37 cellular contexts compared by ENCODE assay signal in genomic region chr2:1427086-1427485, GRCh38. TPM values are rescaled to one million over a fixed set of nuclear protein-coding genes. Genes with fewer than 3 reads are reported as not detected.
"Had no signal": no experiment of that assay in that cellular context is flagged by ENCODE, and none has a peak within 500 bp of the region (broad histone marks: within the 10 kb centered on the region; RNA-seq: fewer than 3 reads in every experiment).

No MANE protein-coding gene starts in this region.

- H3K4me1 Mint-ChIP-seq: activated B cell treated with CpG ODN at 0.5 μM for 24 hours; activated CD4-positive, alpha-beta T cell treated with anti-CD3 and anti-CD28 coated beads, Interleukin-2, amount 10 ng/mL, durations not matched to agents 24 days and 14 days; activated naive CD8-positive, alpha-beta T cell treated with anti-CD3 and anti-CD28 coated beads for 36 hours; activated T-helper 17 cell treated with anti-CD3 and anti-CD28 coated beads, Interleukin-2, amount 50 U/mL, for 72 hours had no signal

- H3K27me3 ChIP-seq: adrenal gland, body of pancreas, brain microvascular endothelial cell, breast epithelium had no signal

- ATAC-seq: activated CD8-positive, alpha-beta T cell treated with anti-CD3 and anti-CD28 coated beads for 36 hours; activated naive CD4-positive, alpha-beta T cell treated with anti-CD3 and anti-CD28 coated beads, Interleukin-2, amount 50 U/mL, for 72 hours; activated T-cell treated with anti-CD3 and anti-CD28 coated beads, Interleukin-2, amount 50 U/mL, for 4 hours; activated T-cell treated with anti-CD3 and anti-CD28 coated beads, Interleukin-2, amount 50 U/mL, for 72 hours; activated T-helper 17 cell treated with anti-CD3 and anti-CD28 coated beads, Interleukin-2, amount 50 U/mL, for 72 hours; body of pancreas had no signal

- H3K36me3 Mint-ChIP-seq: activated CD4-positive, alpha-beta memory T cell treated with anti-CD3 and anti-CD28 coated beads for 36 hours; activated naive CD4-positive, alpha-beta T cell treated with anti-CD3 and anti-CD28 coated beads, Interleukin-2, amount 50 U/mL, for 72 hours; activated naive CD8-positive, alpha-beta T cell treated with anti-CD3 and anti-CD28 coated beads for 36 hours had no signal

- DNase-seq: activated B cell treated with CpG ODN at 0.5 μM for 24 hours; activated CD4-positive, alpha-beta memory T cell treated with anti-CD3 and anti-CD28 coated beads for 36 hours; activated CD4-positive, alpha-beta T cell treated with anti-CD3 and anti-CD28 coated beads for 4 hours; activated CD4-positive, alpha-beta T cell treated with anti-CD3 and anti-CD28 coated beads, Interleukin-2, amount 10 ng/mL, durations not matched to agents 24 days and 14 days; activated CD4-positive, alpha-beta T cell treated with anti-CD3 and anti-CD28 coated beads, Interleukin-2, amount 50 U/mL, for 1 hour; activated CD4-positive, alpha-beta T cell treated with anti-CD3 and anti-CD28 coated beads, Interleukin-2, amount 50 U/mL, for 4 hours; activated CD4-positive, CD25-positive, alpha-beta regulatory T cell treated with anti-CD3 and anti-CD28 coated beads, Interleukin-2, amount 50 U/mL, for 72 hours; activated CD8-positive, alpha-beta memory T cell treated with anti-CD3 and anti-CD28 coated beads, Interleukin-2, amount 50 U/mL, for 4 hours; activated CD8-positive, alpha-beta T cell treated with anti-CD3 and anti-CD28 coated beads for 36 hours; activated effector memory CD4-positive, alpha-beta T cell treated with anti-CD3 and anti-CD28 coated beads, Interleukin-2, amount 50 U/mL, for 16 hours; activated gamma-delta T cell treated with Interleukin-2 at 50 U/mL for 16 hours; activated naive CD4-positive, alpha-beta T cell; activated naive CD4-positive, alpha-beta T cell treated with anti-CD3 and anti-CD28 coated beads for 36 hours; activated naive CD4-positive, alpha-beta T cell treated with anti-CD3 and anti-CD28 coated beads, Interleukin-2, amount 50 U/mL, for 16 hours; activated naive CD8-positive, alpha-beta T cell treated with anti-CD3 and anti-CD28 coated beads for 36 hours; activated T-cell treated with anti-CD3 and anti-CD28 coated beads for 4 hours; activated T-cell treated with anti-CD3 and anti-CD28 coated beads, Interleukin-2, amount 50 U/mL, for 1 hour; activated T-cell treated with anti-CD3 and anti-CD28 coated beads, Interleukin-2, amount 50 U/mL, for 4 hours; activated T-cell treated with anti-CD3 and anti-CD28 coated beads, Interleukin-2, amount 50 U/mL, for 72 hours; adrenal gland; amniotic stem cell; aorta; body of pancreas; brain microvascular endothelial cell; central memory CD4-positive, alpha-beta T cell; T-helper 1 cell; T-helper 2 cell; T-helper 9 cell had no signal

- H3K4me3 ChIP-seq: adrenal gland, body of pancreas, breast epithelium had no signal

- H3K27ac ChIP-seq: adrenal gland, body of pancreas, brain microvascular endothelial cell, breast epithelium, VCaP had no signal

- H3K36me3 ChIP-seq: adrenal gland, brain microvascular endothelial cell, breast epithelium had no signal

- H3K4me1 ChIP-seq: adrenal gland, body of pancreas, breast epithelium had no signal

- H3K4me3 Mint-ChIP-seq: activated B cell treated with CpG ODN at 0.5 μM for 24 hours; activated CD4-positive, alpha-beta memory T cell treated with anti-CD3 and anti-CD28 coated beads for 36 hours; activated CD4-positive, alpha-beta T cell treated with anti-CD3 and anti-CD28 coated beads, Interleukin-2, amount 10 ng/mL, durations not matched to agents 24 days and 14 days; activated CD8-positive, alpha-beta T cell treated with anti-CD3 and anti-CD28 coated beads for 36 hours; activated naive CD4-positive, alpha-beta T cell treated with anti-CD3 and anti-CD28 coated beads for 36 hours; activated naive CD8-positive, alpha-beta T cell treated with anti-CD3 and anti-CD28 coated beads for 36 hours; activated T-cell treated with anti-CD3 and anti-CD28 coated beads, Interleukin-2, amount 50 U/mL, for 4 hours; activated T-cell treated with anti-CD3 and anti-CD28 coated beads, Interleukin-2, amount 50 U/mL, for 72 hours; activated T-helper 1 cell treated with anti-CD3 and anti-CD28 coated beads, Interleukin-12 subunit alpha, Interleukin-12 subunit beta, Interleukin-2, Interleukin-4 antibody, amounts not matched to agents 30 ng/mL and 10 ng/mL and 1 ng/mL, durations not matched to agents 14 hours and 24 hours and 36 hours; activated T-helper 17 cell treated with anti-CD3 and anti-CD28 coated beads, Interleukin-2, amount 50 U/mL, for 72 hours; T-helper 1 cell treated with Interleukin-12 subunit alpha and Interleukin-12 subunit beta and Interleukin-4 antibody, amounts not matched to agents 30 μg/mL and 1 μg/mL, for 36 hours; T-helper 2 cell treated with Interferon-gamma antibody and Interleukin-4, amounts not matched to agents 5 μg/mL and 100 μg/mL, for 36 hours had no signal

- H3K27ac Mint-ChIP-seq: activated B cell treated with CpG ODN at 0.5 μM for 24 hours; activated CD4-positive, alpha-beta memory T cell treated with anti-CD3 and anti-CD28 coated beads for 36 hours; activated CD4-positive, alpha-beta T cell treated with anti-CD3 and anti-CD28 coated beads, Interleukin-2, amount 10 ng/mL, durations not matched to agents 24 days and 14 days; activated CD8-positive, alpha-beta T cell treated with anti-CD3 and anti-CD28 coated beads for 36 hours; activated naive CD4-positive, alpha-beta T cell treated with anti-CD3 and anti-CD28 coated beads for 36 hours; activated naive CD4-positive, alpha-beta T cell treated with anti-CD3 and anti-CD28 coated beads, Interleukin-2, amount 50 U/mL, for 72 hours; activated naive CD8-positive, alpha-beta T cell treated with anti-CD3 and anti-CD28 coated beads for 36 hours; activated T-cell treated with anti-CD3 and anti-CD28 coated beads, Interleukin-2, amount 50 U/mL, for 72 hours; activated T-helper 1 cell treated with anti-CD3 and anti-CD28 coated beads, Interleukin-12 subunit alpha, Interleukin-12 subunit beta, Interleukin-2, Interleukin-4 antibody, amounts not matched to agents 30 ng/mL and 10 ng/mL and 1 ng/mL, durations not matched to agents 14 hours and 24 hours and 36 hours; activated T-helper 17 cell treated with anti-CD3 and anti-CD28 coated beads, Interleukin-2, amount 50 U/mL, for 72 hours; T-helper 1 cell treated with Interleukin-12 subunit alpha and Interleukin-12 subunit beta and Interleukin-4 antibody, amounts not matched to agents 30 μg/mL and 1 μg/mL, for 36 hours; T-helper 2 cell treated with Interferon-gamma antibody and Interleukin-4, amounts not matched to agents 5 μg/mL and 100 μg/mL, for 36 hours had no signal

- H3K9me3 Mint-ChIP-seq: activated B cell treated with CpG ODN at 0.5 μM for 24 hours; activated CD4-positive, alpha-beta memory T cell treated with anti-CD3 and anti-CD28 coated beads for 36 hours; activated CD4-positive, alpha-beta T cell treated with anti-CD3 and anti-CD28 coated beads, Interleukin-2, amount 10 ng/mL, durations not matched to agents 24 days and 14 days; activated CD8-positive, alpha-beta T cell treated with anti-CD3 and anti-CD28 coated beads for 36 hours; activated naive CD4-positive, alpha-beta T cell treated with anti-CD3 and anti-CD28 coated beads for 36 hours; activated naive CD4-positive, alpha-beta T cell treated with anti-CD3 and anti-CD28 coated beads, Interleukin-2, amount 50 U/mL, for 72 hours; activated naive CD8-positive, alpha-beta T cell treated with anti-CD3 and anti-CD28 coated beads for 36 hours; activated T-cell treated with anti-CD3 and anti-CD28 coated beads, Interleukin-2, amount 50 U/mL, for 4 hours; activated T-cell treated with anti-CD3 and anti-CD28 coated beads, Interleukin-2, amount 50 U/mL, for 72 hours; activated T-helper 1 cell treated with anti-CD3 and anti-CD28 coated beads, Interleukin-12 subunit alpha, Interleukin-12 subunit beta, Interleukin-2, Interleukin-4 antibody, amounts not matched to agents 30 ng/mL and 10 ng/mL and 1 ng/mL, durations not matched to agents 14 hours and 24 hours and 36 hours; activated T-helper 17 cell treated with anti-CD3 and anti-CD28 coated beads, Interleukin-2, amount 50 U/mL, for 72 hours; T-helper 1 cell treated with Interleukin-12 subunit alpha and Interleukin-12 subunit beta and Interleukin-4 antibody, amounts not matched to agents 30 μg/mL and 1 μg/mL, for 36 hours; T-helper 2 cell treated with Interferon-gamma antibody and Interleukin-4, amounts not matched to agents 5 μg/mL and 100 μg/mL, for 36 hours had no signal

- H3K9me3 ChIP-seq: adrenal gland, body of pancreas, breast epithelium had no signal

RNA-seq across cellular contexts. Expression of gene TPO, which starts 13.8 kb away (rescaled TPM):
- total RNA-seq: activated B cell treated with CpG ODN at 0.5 μM for 24 hours; activated CD4-positive, alpha-beta memory T cell treated with anti-CD3 and anti-CD28 coated beads for 36 hours; activated CD4-positive, alpha-beta T cell treated with anti-CD3 and anti-CD28 coated beads, Interleukin-2, amount 10 ng/mL, durations not matched to agents 24 days and 14 days; activated CD8-positive, alpha-beta memory T cell treated with anti-CD3 and anti-CD28 coated beads for 36 hours; activated CD8-positive, alpha-beta T cell treated with anti-CD3 and anti-CD28 coated beads for 36 hours; activated naive CD4-positive, alpha-beta T cell treated with anti-CD3 and anti-CD28 coated beads for 36 hours; activated naive CD4-positive, alpha-beta T cell treated with anti-CD3 and anti-CD28 coated beads, Interleukin-2, amount 50 U/mL, for 72 hours; activated naive CD8-positive, alpha-beta T cell treated with anti-CD3 and anti-CD28 coated beads for 36 hours; activated T-cell treated with anti-CD3 and anti-CD28 coated beads, Interleukin-2, amount 50 U/mL, for 4 hours; activated T-cell treated with anti-CD3 and anti-CD28 coated beads, Interleukin-2, amount 50 U/mL, for 72 hours; activated T-helper 1 cell treated with anti-CD3 and anti-CD28 coated beads, Interleukin-12 subunit alpha, Interleukin-12 subunit beta, Interleukin-2, Interleukin-4 antibody, amounts not matched to agents 30 ng/mL and 10 ng/mL and 1 ng/mL, durations not matched to agents 14 hours and 24 hours and 36 hours; astrocyte had no signal
- polyA plus RNA-seq: aorta had no signal
